ENCODE assay signal across 11 cellular contexts in genomic region chr14:54737132-54737711, GRCh38.
DNase-seq lines count a peak whose midpoint lies in the region; ATAC-seq, FAIRE-seq and TF ChIP-seq lines count a peak whose summit lies in the region.
"Had no signal": no experiment of that assay in that cellular context is flagged by ENCODE, and none has a peak within 500 bp of the region (broad histone marks: within the 10 kb centered on the region; RNA-seq: fewer than 3 reads in every experiment).

No MANE protein-coding gene starts in this region.

- peak; percentile 13 for DNase-seq in activated CD4-positive, alpha-beta T cell treated with anti-CD3 and anti-CD28 coated beads for 48 hours
- no peak for DNase-seq in activated CD4-positive, alpha-beta T cell treated with anti-CD3 and anti-CD28 coated beads for 4 hours
- peak; percentile 43 for DNase-seq in RCC 7860 (ENCODE audit: low spot score)
- peak; percentile 67 for DNase-seq in bronchial epithelial cell (ENCODE audit: low read depth)
- DNase-seq in retinal pigment epithelial cell (ENCODE audit: low read depth), result peak; percentile 17
- DNase-seq in progenitor cell of endocrine pancreas (ENCODE audit: low spot score, unreplicated experiment), result no peak
- DNase-seq in sciatic nerve (ENCODE audit: low spot score), result no peak
- DNase-seq: activated B cell treated with CpG ODN at 0.5 μM for 24 hours had no signal

- no peaks in the 10 kb centered on the region for H3K36me3 ChIP-seq in bronchial epithelial cell (ENCODE audit: control insufficient read depth, insufficient read depth, low read length)

- ATAC-seq in HG03097 (IDR thresholded peaks at IDR 0.05; ENCODE audit: low FRiP score, unreplicated experiment) (no peak), sciatic nerve (no peak)
- ATAC-seq: Panc1 had no signal

- no peaks in the 10 kb centered on the region for H3K9me3 Mint-ChIP-seq in progenitor cell of endocrine pancreas (ENCODE audit: low read depth)
- H3K9me3 Mint-ChIP-seq: activated B cell treated with CpG ODN at 0.5 μM for 24 hours had no signal

- no peaks in the 10 kb centered on the region for H3K27me3 ChIP-seq in bronchial epithelial cell (ENCODE audit: control insufficient read depth, insufficient read depth, low read length)

- no peaks in the 10 kb centered on the region for H3K36me3 Mint-ChIP-seq in progenitor cell of endocrine pancreas (ENCODE audit: insufficient read depth)

- no peak overlapping the region for H3K4me3 Mint-ChIP-seq in progenitor cell of endocrine pancreas (ENCODE audit: low read depth)
- H3K4me3 Mint-ChIP-seq: activated B cell treated with CpG ODN at 0.5 μM for 24 hours had no signal

- TF ChIP-seq CTCF in bronchial epithelial cell (IDR thresholded peaks at IDR 0.05; ENCODE audit: insufficient read depth, low read length, severe bottlenecking) (no peak), retinal pigment epithelial cell (conservative IDR thresholded peaks at IDR 0.05; ENCODE audit: low read depth, low read length) (no peak), progenitor cell of endocrine pancreas (IDR thresholded peaks at IDR 0.05; ENCODE audit: unreplicated experiment) (no peak)

- intact Hi-C loops in sciatic nerve (cut with DNase I), result no loop called here

- H3K4me3 ChIP-seq in bronchial epithelial cell (ENCODE audit: low read depth, low read length) (no peak overlapping the region), retinal pigment epithelial cell (ENCODE audit: low read length) (no peak overlapping the region)
- H3K4me3 ChIP-seq: coronary artery had no signal

- H3K27me3 Mint-ChIP-seq in progenitor cell of endocrine pancreas, result no peaks in the 10 kb centered on the region
- H3K27me3 Mint-ChIP-seq: activated B cell treated with CpG ODN at 0.5 μM for 24 hours had no signal

- H3K4me1 Mint-ChIP-seq in progenitor cell of endocrine pancreas (ENCODE audit: low read depth), result no peaks in the 10 kb centered on the region

- no peak overlapping the region for H3K27ac Mint-ChIP-seq in progenitor cell of endocrine pancreas
- H3K27ac Mint-ChIP-seq: activated B cell treated with CpG ODN at 0.5 μM for 24 hours had no signal

- FAIRE-seq in RCC 7860 (lab: Jason Lieb, UNC), result peak; percentile 66
- FAIRE-seq in bronchial epithelial cell (lab: Jason Lieb, UNC), result no peak

Comparison
In these comparisons a context has a peak if more than half of its experiments do, and no peak if none do; other contexts are left out.
1. DNase-seq: peak in activated CD4-positive, alpha-beta T cell treated with anti-CD3 and anti-CD28 coated beads for 48 hours (single experiment), RCC 7860 (single experiment), bronchial epithelial cell (single experiment) and retinal pigment epithelial cell (single experiment); none in activated CD4-positive, alpha-beta T cell treated with anti-CD3 and anti-CD28 coated beads for 4 hours (0 of 2), progenitor cell of endocrine pancreas (single experiment) and sciatic nerve (single experiment).